ENCODE assay signal across 17 cellular contexts in the genomic region with DNA sequence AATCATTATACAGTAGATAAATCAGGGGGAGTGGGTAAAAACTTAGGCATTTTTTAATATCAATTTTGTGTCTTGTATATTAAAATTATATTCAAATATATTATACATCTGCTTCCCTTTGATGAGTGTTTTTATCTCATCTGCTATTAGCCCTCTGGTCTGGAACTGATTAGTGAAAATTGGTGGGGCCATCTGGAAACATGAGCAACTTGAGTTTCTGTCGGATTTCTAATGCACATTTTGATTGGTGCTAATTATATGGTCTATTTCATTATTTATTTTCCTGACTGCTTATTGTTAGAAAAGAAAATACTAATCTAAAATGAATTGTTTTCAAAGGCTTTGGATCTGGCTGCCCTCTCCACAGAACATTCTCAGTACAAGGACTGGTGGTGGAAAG. TPM values are rescaled to one million over a fixed set of nuclear protein-coding genes. Genes with fewer than 3 reads are reported as not detected.
"Had no signal": no experiment of that assay in that cellular context is flagged by ENCODE, and none has a peak within 500 bp of the region (broad histone marks: within the 10 kb centered on the region; RNA-seq: fewer than 3 reads in every experiment).

No MANE protein-coding gene starts in this region.

- H3K4me1 ChIP-seq: heart left ventricle, pancreas, stomach had no signal

- DNase-seq: effector memory CD4-positive, alpha-beta T cell; heart left ventricle; hippocampal formation; kidney glomerular epithelial cell; mucosa of descending colon; naive thymus-derived CD8-positive, alpha-beta T cell; occipital lobe; pancreas; right cardiac atrium; small intestine; stimulated activated CD4-positive, alpha-beta T cell treated with anti-CD3 and anti-CD28 coated beads, Interleukin-12 subunit alpha, Interleukin-12 subunit beta, amount 100 ng/mL, for 4 hours; stimulated activated naive CD4-positive, alpha-beta T cell; stomach; substantia nigra had no signal

- H3K27ac ChIP-seq: heart left ventricle, pancreas, stomach had no signal

- ATAC-seq: esophagus mucosa; heart left ventricle; left lobe of liver; mucosa of descending colon; naive thymus-derived CD8-positive, alpha-beta T cell; pancreas; right cardiac atrium had no signal

- H3K9me3 ChIP-seq: heart left ventricle, mucosa of descending colon, pancreas, stomach had no signal

- H3K36me3 ChIP-seq: pancreas had no signal

- H3K4me3 ChIP-seq: heart left ventricle, mucosa of descending colon, pancreas, stomach had no signal

- H3K27me3 ChIP-seq: heart left ventricle, pancreas, stomach had no signal

RNA-seq across cellular contexts. Expression of gene EML5, which starts 59.9 kb away (rescaled TPM):
- total RNA-seq: glomerular endothelial cell had no signal
